Comparison of ENCODE assay signal across 19 cellular contexts in genomic region chr6:126167726-126168125, GRCh38.
"Had no signal": no experiment of that assay in that cellular context is flagged by ENCODE, and none has a peak within 500 bp of the region (broad histone marks: within the 10 kb centered on the region; RNA-seq: fewer than 3 reads in every experiment).

No MANE protein-coding gene starts in this region.

- H3K27me3 ChIP-seq: dorsolateral prefrontal cortex, esophagus muscularis mucosa had no signal

- H3K36me3 ChIP-seq: esophagus muscularis mucosa, heart right ventricle, lower lobe of right lung had no signal

- ATAC-seq: heart right ventricle; lower lobe of right lung; naive thymus-derived CD4-positive, alpha-beta T cell; right cardiac atrium had no signal

- H3K27ac ChIP-seq: dorsolateral prefrontal cortex, epithelial cell of prostate, esophagus muscularis mucosa, heart right ventricle, left ventricle myocardium inferior, lower lobe of right lung had no signal

- H3K4me3 ChIP-seq: dorsolateral prefrontal cortex, esophagus muscularis mucosa, heart right ventricle, left ventricle myocardium inferior, lower lobe of right lung had no signal

- H3K27ac Mint-ChIP-seq: memory B cell; naive thymus-derived CD4-positive, alpha-beta T cell had no signal

- H3K4me1 Mint-ChIP-seq: memory B cell had no signal

- H3K4me1 ChIP-seq: left ventricle myocardium inferior, lower lobe of right lung had no signal

- H3K27me3 Mint-ChIP-seq: memory B cell had no signal

- H3K4me3 Mint-ChIP-seq: memory B cell; naive thymus-derived CD4-positive, alpha-beta T cell; neural crest cell had no signal

- DNase-seq: central memory CD4-positive, alpha-beta T cell; cortex of kidney; dorsolateral prefrontal cortex; effector CD8-positive, alpha-beta T cell; heart right ventricle; hypothalamus; islet precursor cell; left ventricle myocardium inferior; lower lobe of right lung; naive thymus-derived CD4-positive, alpha-beta T cell; right cardiac atrium; small intestine; stimulated activated CD4-positive, alpha-beta T cell treated with anti-CD3 and anti-CD28 coated beads, Interleukin-2, amount 100 ng/mL, for 48 hours; stimulated activated naive CD4-positive, alpha-beta T cell treated with Interleukin-2 at 50 U/mL for 16 hours; trophoblast cell had no signal
